8 cellular contexts compared by ENCODE assay signal in genomic region chr5:119435436-119436132, GRCh38. TPM values are rescaled to one million over a fixed set of nuclear protein-coding genes. Genes with fewer than 3 reads are reported as not detected.
DNase-seq lines count a peak whose midpoint lies in the region; ATAC-seq lines count a peak whose summit lies in the region.

No MANE protein-coding gene starts in this region.

- DNase-seq in ELF-1 (ENCODE audit: low read depth, low spot score) (peak; percentile 82), cerebellar cortex (ENCODE audit: low spot score) (peak; percentile 19), medulla oblongata (ENCODE audit: extremely low spot score) (peak; percentile 56), NCI-H1092 treated with DMSO at 0.1 percent for 48 hours (lab: John Stamatoyannopoulos, UW) (no peak)
- DNase-seq in Jurkat, Clone E6-1 (ENCODE audit: low read depth, low spot score) = peak; percentile 74
- DNase-seq in activated CD4-positive, alpha-beta T cell treated with anti-CD3 and anti-CD28 coated beads for 1 hour = peak; percentile 59
- DNase-seq in stimulated activated CD8-positive, alpha-beta memory T cell treated with anti-CD3 and anti-CD28 coated beads, Interleukin-7, amount 100 ng/mL, for 24 hours (ENCODE audit: low read depth) = peak; percentile 46

- peak; percentile 95 for ATAC-seq in GM21576 (IDR thresholded peaks at IDR 0.05; ENCODE audit: unreplicated experiment)

- H3K4me3 ChIP-seq in Jurkat, Clone E6-1 (ENCODE audit: low read length) = no peak overlapping the region

RNA-seq across cellular contexts. Expression of gene HSD17B4, which starts 16.7 kb away (rescaled TPM):
- polyA plus RNA-seq in Jurkat, Clone E6-1 (2012; ENCODE audit: insufficient read depth, insufficient read length) = 104 TPM
